9 cellular contexts compared by ENCODE assay signal in genomic region chr5:150511641-150512367, GRCh38. TPM values are rescaled to one million over a fixed set of nuclear protein-coding genes. Genes with fewer than 3 reads are reported as not detected.
DNase-seq lines count a peak whose midpoint lies in the region; ATAC-seq and TF ChIP-seq lines count a peak whose summit lies in the region.
"Had no signal": no experiment of that assay in that cellular context is flagged by ENCODE, and none has a peak within 500 bp of the region (broad histone marks: within the 10 kb centered on the region; RNA-seq: fewer than 3 reads in every experiment).

No MANE protein-coding gene starts in this region.

- no peak overlapping the region for H3K4me3 Mint-ChIP-seq in CD8-positive, alpha-beta T cell

- H3K9me3 Mint-ChIP-seq in CD8-positive, alpha-beta T cell: no peaks in the 10 kb centered on the region

- no peak for ATAC-seq in CD8-positive, alpha-beta T cell
- ATAC-seq in GM18868 (IDR thresholded peaks at IDR 0.05; ENCODE audit: unreplicated experiment) (no peak), GM18909 (IDR thresholded peaks at IDR 0.05; ENCODE audit: poor library complexity, unreplicated experiment) (no peak)

- H3K27me3 Mint-ChIP-seq in CD8-positive, alpha-beta T cell (ENCODE audit: low read depth): no peaks in the 10 kb centered on the region

- H3K36me3 ChIP-seq in SJCRH30: no peaks in the 10 kb centered on the region
- no peaks in the 10 kb centered on the region for H3K36me3 ChIP-seq in CD8-positive, alpha-beta T cell (ENCODE audit: insufficient read depth, low read length)

- peak; percentile 82 to 89 for DNase-seq in SJCRH30
- peak; percentile 79 for DNase-seq in fibroblast of the aortic adventitia (ENCODE audit: low read depth)
- peak in 40 of 56 donors; percentile 30 to 87 (median 62) for DNase-seq in nucleus accumbens (lab: John Stamatoyannopoulos, UW)
- no peak for DNase-seq in NOMO-1 treated with DMSO at 0.1 percent for 48 hours (lab: John Stamatoyannopoulos, UW; ENCODE audit: unreplicated experiment)
- no peak for DNase-seq in CD8-positive, alpha-beta T cell
- DNase-seq: NCI-H1092 had no signal

- H3K27me3 ChIP-seq in SJCRH30: no peaks in the 10 kb centered on the region
- H3K27me3 ChIP-seq in CD8-positive, alpha-beta T cell (ENCODE audit: insufficient read depth, low read length): no peaks in the 10 kb centered on the region

- H3K9me3 ChIP-seq in SJCRH30 (replicated peaks): no peaks in the 10 kb centered on the region
- H3K9me3 ChIP-seq in CD8-positive, alpha-beta T cell (ENCODE audit: low read length): no peaks in the 10 kb centered on the region

- no peaks in the 10 kb centered on the region for H3K4me1 Mint-ChIP-seq in CD8-positive, alpha-beta T cell (ENCODE audit: low read depth)

- TF ChIP-seq CTCF in C4-2B (conservative IDR thresholded peaks at IDR 0.05) (no peak), fibroblast of the aortic adventitia (IDR thresholded peaks at IDR 0.05; ENCODE audit: insufficient read depth, low read length) (no peak)
- no peak for TF ChIP-seq CTCF in CD8-positive, alpha-beta T cell (IDR thresholded peaks at IDR 0.05)

- CTCF ChIA-PET in CD8-positive, alpha-beta T cell (lab: Charles Lee): interaction anchor here (2.1 kb wide), 1 partner anchor 12 kb away, joined by 6 read pairs; no protein-coding TSS in a partner anchor

- H3K27ac Mint-ChIP-seq in CD8-positive, alpha-beta T cell: no peak overlapping the region

- POLR2A ChIA-PET in CD8-positive, alpha-beta T cell (lab: Charles Lee): no interaction called here

- H3K36me3 Mint-ChIP-seq in CD8-positive, alpha-beta T cell: no peaks in the 10 kb centered on the region

- H3K4me3 ChIP-seq in SJCRH30 (no peak overlapping the region), fibroblast of the aortic adventitia (ENCODE audit: low read depth, low read length) (no peak overlapping the region)
- no peak overlapping the region for H3K4me3 ChIP-seq in CD8-positive, alpha-beta T cell (ENCODE audit: low read depth, low read length)

- peak overlapping the region; percentile 75 for H3K27ac ChIP-seq in C4-2B
- H3K27ac ChIP-seq in SJCRH30: no peak overlapping the region
- no peak overlapping the region for H3K27ac ChIP-seq in CD8-positive, alpha-beta T cell (ENCODE audit: low read depth, low read length)

- H3K4me1 ChIP-seq in SJCRH30: peaks cover 67% of the 10 kb centered on the region
- no peaks in the 10 kb centered on the region for H3K4me1 ChIP-seq in CD8-positive, alpha-beta T cell (ENCODE audit: insufficient read depth, low read length)

- intact Hi-C loops in CD8-positive, alpha-beta T cell (cut with DNase I, micrococcal nuclease): no loop called here

RNA-seq across cellular contexts. Expression of gene NDST1, which starts 3.9 kb away (rescaled TPM):
- total RNA-seq in SJCRH30 (2014; rRNA removed; shearing (Covaris generic)): 30.0 and 31.4 TPM in 2 replicates
- total RNA-seq in fibroblast of the aortic adventitia (ENCODE audit: low replicate concordance): 36.2 and 39.3 TPM in 2 replicates
- total RNA-seq in CD8-positive, alpha-beta T cell: under 1 TPM; 0.11 to 0.22 TPM

Comparison
In these comparisons a context has a peak if more than half of its experiments do, and no peak if none do; other contexts are left out.
1. DNase-seq: peak in SJCRH30 (2 of 2), fibroblast of the aortic adventitia (single experiment) and nucleus accumbens (40 of 56); none in NOMO-1 treated with DMSO at 0.1 percent for 48 hours (single experiment) and CD8-positive, alpha-beta T cell (0 of 7).
2. RNA of gene NDST1, which starts 3.9 kb away (total RNA-seq): 36.2 to 39.3 TPM in fibroblast of the aortic adventitia and 30.0 to 31.4 TPM in SJCRH30; 0.11 to 0.22 TPM in CD8-positive, alpha-beta T cell; every median in the first group is over 10 times any median in the second.